26 cellular contexts compared by ENCODE assay signal in genomic region chr2:235848055-235848454, GRCh38.
"Had no signal": no experiment of that assay in that cellular context is flagged by ENCODE, and none has a peak within 500 bp of the region (broad histone marks: within the 10 kb centered on the region; RNA-seq: fewer than 3 reads in every experiment).

No MANE protein-coding gene starts in this region.

- H3K27me3 ChIP-seq: cardiac muscle cell, dorsolateral prefrontal cortex, right lobe of liver, tibial nerve had no signal

- FAIRE-seq: endothelial cell of umbilical vein, kidney had no signal

- ATAC-seq: activated naive CD4-positive, alpha-beta T cell treated with anti-CD3 and anti-CD28 coated beads, Interleukin-2, amount 50 U/mL, for 72 hours; activated T-helper 17 cell treated with anti-CD3 and anti-CD28 coated beads, Interleukin-2, amount 50 U/mL, for 72 hours; natural killer cell; right lobe of liver; stimulated activated naive B cell treated with anti-CD40 and anti-IgM and Interleukin-4, amounts not matched to agents 10 μg/mL and 1 μg/mL and 100 μg/mL, for 72 hours; T-helper 17 cell had no signal

- H3K4me1 Mint-ChIP-seq: activated CD4-positive, alpha-beta memory T cell treated with anti-CD3 and anti-CD28 coated beads, Interleukin-2, amount 10 ng/mL, durations not matched to agents 7 days and 5 days; activated CD4-positive, alpha-beta T cell treated with anti-CD3 and anti-CD28 coated beads, Interleukin-2, amount 10 ng/mL, durations not matched to agents 7 days and 5 days; activated T-helper 17 cell treated with anti-CD3 and anti-CD28 coated beads, Interleukin-2, amount 50 U/mL, for 72 hours; stimulated activated naive B cell treated with anti-CD40 and anti-IgM and Interleukin-4, amounts not matched to agents 10 μg/mL and 1 μg/mL and 100 μg/mL, for 72 hours had no signal

- H3K36me3 Mint-ChIP-seq: activated naive CD4-positive, alpha-beta T cell treated with anti-CD3 and anti-CD28 coated beads, Interleukin-2, amount 50 U/mL, for 72 hours; natural killer cell; stimulated activated naive B cell treated with anti-CD40 and anti-IgM and Interleukin-4, amounts not matched to agents 10 μg/mL and 1 μg/mL and 100 μg/mL, for 72 hours had no signal

- H3K9me3 ChIP-seq: right lobe of liver, tibial nerve had no signal

- H3K4me3 Mint-ChIP-seq: activated CD4-positive, alpha-beta memory T cell treated with anti-CD3 and anti-CD28 coated beads, Interleukin-2, amount 10 ng/mL, durations not matched to agents 7 days and 5 days; activated CD4-positive, alpha-beta T cell treated with anti-CD3 and anti-CD28 coated beads, Interleukin-2, amount 10 ng/mL, durations not matched to agents 7 days and 5 days; activated T-cell treated with anti-CD3 and anti-CD28 coated beads, Interleukin-2, amount 50 U/mL, for 24 hours; activated T-helper 17 cell treated with anti-CD3 and anti-CD28 coated beads, Interleukin-2, amount 50 U/mL, for 72 hours; natural killer cell; stimulated activated naive B cell treated with anti-CD40 and anti-IgM and Interleukin-4, amounts not matched to agents 10 μg/mL and 1 μg/mL and 100 μg/mL, for 72 hours; T-helper 17 cell had no signal

- H3K27ac ChIP-seq: cardiac muscle cell, coronary artery, dorsolateral prefrontal cortex, right lobe of liver, tibial nerve, WERI-Rb-1 had no signal

- H3K27ac Mint-ChIP-seq: activated CD4-positive, alpha-beta memory T cell treated with anti-CD3 and anti-CD28 coated beads, Interleukin-2, amount 10 ng/mL, durations not matched to agents 7 days and 5 days; activated CD4-positive, alpha-beta T cell treated with anti-CD3 and anti-CD28 coated beads, Interleukin-2, amount 10 ng/mL, durations not matched to agents 7 days and 5 days; activated naive CD4-positive, alpha-beta T cell treated with anti-CD3 and anti-CD28 coated beads, Interleukin-2, amount 50 U/mL, for 72 hours; activated T-cell treated with anti-CD3 and anti-CD28 coated beads, Interleukin-2, amount 50 U/mL, for 24 hours; activated T-helper 17 cell treated with anti-CD3 and anti-CD28 coated beads, Interleukin-2, amount 50 U/mL, for 72 hours; natural killer cell; stimulated activated naive B cell treated with anti-CD40 and anti-IgM and Interleukin-4, amounts not matched to agents 10 μg/mL and 1 μg/mL and 100 μg/mL, for 72 hours; T-helper 17 cell had no signal

- H3K9me3 Mint-ChIP-seq: activated CD4-positive, alpha-beta memory T cell treated with anti-CD3 and anti-CD28 coated beads, Interleukin-2, amount 10 ng/mL, durations not matched to agents 7 days and 5 days; activated CD4-positive, alpha-beta T cell treated with anti-CD3 and anti-CD28 coated beads, Interleukin-2, amount 10 ng/mL, durations not matched to agents 7 days and 5 days; activated naive CD4-positive, alpha-beta T cell treated with anti-CD3 and anti-CD28 coated beads, Interleukin-2, amount 50 U/mL, for 72 hours; activated T-cell treated with anti-CD3 and anti-CD28 coated beads, Interleukin-2, amount 50 U/mL, for 24 hours; activated T-helper 17 cell treated with anti-CD3 and anti-CD28 coated beads, Interleukin-2, amount 50 U/mL, for 72 hours; natural killer cell; stimulated activated naive B cell treated with anti-CD40 and anti-IgM and Interleukin-4, amounts not matched to agents 10 μg/mL and 1 μg/mL and 100 μg/mL, for 72 hours had no signal

- H3K4me3 ChIP-seq: cardiac muscle cell, coronary artery, dorsolateral prefrontal cortex, right lobe of liver, tibial nerve had no signal

- H3K4me1 ChIP-seq: right lobe of liver, tibial nerve had no signal

- H3K36me3 ChIP-seq: cardiac muscle cell, right lobe of liver had no signal

- H3K27me3 Mint-ChIP-seq: activated CD4-positive, alpha-beta memory T cell treated with anti-CD3 and anti-CD28 coated beads, Interleukin-2, amount 10 ng/mL, durations not matched to agents 7 days and 5 days; activated CD4-positive, alpha-beta T cell treated with anti-CD3 and anti-CD28 coated beads, Interleukin-2, amount 10 ng/mL, durations not matched to agents 7 days and 5 days; activated T-helper 17 cell treated with anti-CD3 and anti-CD28 coated beads, Interleukin-2, amount 50 U/mL, for 72 hours had no signal

- DNase-seq: activated CD4-positive, alpha-beta memory T cell treated with anti-CD3 and anti-CD28 coated beads, Interleukin-2, amount 10 ng/mL, durations not matched to agents 7 days and 5 days; activated CD4-positive, alpha-beta T cell treated with anti-CD3 and anti-CD28 coated beads, Interleukin-2, amount 10 ng/mL, durations not matched to agents 7 days and 5 days; activated CD4-positive, CD25-positive, alpha-beta regulatory T cell treated with anti-CD3 and anti-CD28 coated beads, Interleukin-2, amount 50 U/mL, for 72 hours; activated CD8-positive, alpha-beta memory T cell treated with anti-CD3 and anti-CD28 coated beads, Interleukin-2, amount 50 U/mL, for 48 hours; activated naive CD4-positive, alpha-beta T cell; activated T-cell treated with anti-CD3 and anti-CD28 coated beads, Interleukin-2, amount 50 U/mL, for 24 hours; dorsolateral prefrontal cortex; effector memory CD4-positive, alpha-beta T cell; head of caudate nucleus; hippocampal formation; kidney; natural killer cell; posterior cingulate gyrus; right lobe of liver; stimulated activated CD4-positive, alpha-beta T cell treated with anti-CD3 and anti-CD28 coated beads, Interleukin-4, amount 100 ng/mL, for 4 hours; stimulated activated CD8-positive, alpha-beta memory T cell treated with anti-CD3 and anti-CD28 coated beads, Interleukin-4, amount 100 ng/mL, for 48 hours; stimulated activated naive B cell treated with anti-CD40 and anti-IgM and Interleukin-4, amounts not matched to agents 10 μg/mL and 1 μg/mL and 100 μg/mL, for 72 hours; T-helper 17 cell; T1000; WERI-Rb-1 had no signal
